14 cellular contexts compared by ENCODE assay signal in the genomic region with DNA sequence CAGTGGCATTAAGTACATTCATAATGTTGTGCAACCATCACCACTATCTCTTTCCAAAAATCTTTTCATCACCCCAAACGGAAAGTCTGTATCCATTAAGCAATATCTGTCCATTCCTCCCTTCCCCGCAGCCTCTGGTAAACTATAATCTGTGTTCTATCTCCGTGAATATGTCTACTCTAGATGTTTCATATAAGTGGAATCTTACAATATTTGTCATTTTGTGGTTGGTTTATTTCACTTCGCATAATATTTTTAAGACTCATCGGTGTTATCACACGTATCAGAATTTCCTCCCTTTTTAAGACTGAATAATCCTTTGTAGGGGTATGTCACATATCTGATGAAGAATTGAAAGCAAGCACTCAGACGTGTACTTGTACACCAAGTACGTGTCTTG.
"Had no signal": no experiment of that assay in that cellular context is flagged by ENCODE, and none has a peak within 500 bp of the region (broad histone marks: within the 10 kb centered on the region; RNA-seq: fewer than 3 reads in every experiment).

No MANE protein-coding gene starts in this region.

- H3K4me3 Mint-ChIP-seq: brain; central memory CD8-positive, alpha-beta T cell; dendritic cell treated with granulocyte-macrophage colony-stimulating factor and Interleukin-4, amounts not matched to agents 40 ng/mL and 50 ng/mL, for 4 days; stimulated activated memory B cell treated with anti-CD40 and anti-IgM and Interleukin-4, amounts not matched to agents 10 μg/mL and 1 μg/mL and 100 μg/mL, for 72 hours had no signal

- H3K4me3 ChIP-seq: heart right ventricle, tibial nerve had no signal

- H3K36me3 ChIP-seq: heart right ventricle, tibial nerve had no signal

- H3K4me1 Mint-ChIP-seq: central memory CD8-positive, alpha-beta T cell; stimulated activated memory B cell treated with anti-CD40 and anti-IgM and Interleukin-4, amounts not matched to agents 10 μg/mL and 1 μg/mL and 100 μg/mL, for 72 hours had no signal

- H3K4me1 ChIP-seq: heart right ventricle, tibial nerve had no signal

- H3K36me3 Mint-ChIP-seq: brain; stimulated activated memory B cell treated with anti-CD40 and anti-IgM and Interleukin-4, amounts not matched to agents 10 μg/mL and 1 μg/mL and 100 μg/mL, for 72 hours had no signal

- ATAC-seq: heart right ventricle; stimulated activated memory B cell treated with anti-CD40 and anti-IgM and Interleukin-4, amounts not matched to agents 10 μg/mL and 1 μg/mL and 100 μg/mL, for 72 hours had no signal

- H3K27me3 ChIP-seq: tibial nerve had no signal

- DNase-seq: activated CD4-positive, alpha-beta T cell treated with anti-CD3 and anti-CD28 coated beads, Interleukin-2, amount 50 U/mL, for 1 hour; activated naive CD4-positive, alpha-beta T cell treated with anti-CD3 and anti-CD28 coated beads, Interleukin-2, amount 50 U/mL, for 16 hours; activated T-cell treated with anti-CD3 and anti-CD28 coated beads for 4 hours; amniotic stem cell; heart right ventricle; kidney; posterior cingulate gyrus had no signal

- H3K27me3 Mint-ChIP-seq: stimulated activated memory B cell treated with anti-CD40 and anti-IgM and Interleukin-4, amounts not matched to agents 10 μg/mL and 1 μg/mL and 100 μg/mL, for 72 hours had no signal

- H3K9me3 Mint-ChIP-seq: activated T-helper 2 cell treated with anti-CD3 and anti-CD28 coated beads, Interferon-gamma antibody, Interleukin-2, Interleukin-4, amounts not matched to agents 10 μg/mL and 5 μg/mL and 100 μg/mL, durations not matched to agents 14 hours and 24 hours and 36 hours; central memory CD8-positive, alpha-beta T cell; dendritic cell treated with granulocyte-macrophage colony-stimulating factor and Interleukin-4, amounts not matched to agents 40 ng/mL and 50 ng/mL, for 4 days; neural crest cell; stimulated activated memory B cell treated with anti-CD40 and anti-IgM and Interleukin-4, amounts not matched to agents 10 μg/mL and 1 μg/mL and 100 μg/mL, for 72 hours had no signal

- H3K27ac Mint-ChIP-seq: activated T-helper 2 cell treated with anti-CD3 and anti-CD28 coated beads, Interferon-gamma antibody, Interleukin-2, Interleukin-4, amounts not matched to agents 10 μg/mL and 5 μg/mL and 100 μg/mL, durations not matched to agents 14 hours and 24 hours and 36 hours; dendritic cell treated with granulocyte-macrophage colony-stimulating factor and Interleukin-4, amounts not matched to agents 40 ng/mL and 50 ng/mL, for 4 days; stimulated activated memory B cell treated with anti-CD40 and anti-IgM and Interleukin-4, amounts not matched to agents 10 μg/mL and 1 μg/mL and 100 μg/mL, for 72 hours had no signal

- H3K27ac ChIP-seq: heart right ventricle, tibial nerve had no signal
